8 cellular contexts compared by ENCODE assay signal in genomic region chr19:19597809-19598306, GRCh38.
DNase-seq lines count a peak whose midpoint lies in the region; ATAC-seq lines count a peak whose summit lies in the region.

No MANE protein-coding gene starts in this region.

- ATAC-seq in GM19328 (IDR thresholded peaks at IDR 0.05; ENCODE audit: unreplicated experiment) (peak; percentile 61), HG03342 (IDR thresholded peaks at IDR 0.05; ENCODE audit: unreplicated experiment) (peak; percentile 60), HG02678 (IDR thresholded peaks at IDR 0.05; ENCODE audit: unreplicated experiment) (no peak)

- DNase-seq in activated T-cell treated with anti-CD3 and anti-CD28 coated beads for 48 hours (ENCODE audit: low read depth) (peak; percentile 33), anterior cingulate cortex (lab: John Stamatoyannopoulos, UW) (no peak), NCI-H2107 treated with DMSO at 0.1 percent for 48 hours (lab: John Stamatoyannopoulos, UW; ENCODE audit: unreplicated experiment) (no peak), EL (no peak)
- DNase-seq in stimulated activated CD8-positive, alpha-beta memory T cell treated with anti-CD3 and anti-CD28 coated beads, Interleukin-4, amount 100 ng/mL, for 48 hours: peak; percentile 65

Comparison
In these comparisons a context has a peak if more than half of its experiments do, and no peak if none do; other contexts are left out.
1. DNase-seq: peak in activated T-cell treated with anti-CD3 and anti-CD28 coated beads for 48 hours (single experiment) and stimulated activated CD8-positive, alpha-beta memory T cell treated with anti-CD3 and anti-CD28 coated beads, Interleukin-4, amount 100 ng/mL, for 48 hours (single experiment); none in anterior cingulate cortex (0 of 58), NCI-H2107 treated with DMSO at 0.1 percent for 48 hours (single experiment) and EL (single experiment).